Comparison of ENCODE assay signal across 10 cellular contexts in genomic region chr1:179719272-179719671, GRCh38. TPM values are rescaled to one million over a fixed set of nuclear protein-coding genes. Genes with fewer than 3 reads are reported as not detected.
"Had no signal": no experiment of that assay in that cellular context is flagged by ENCODE, and none has a peak within 500 bp of the region (broad histone marks: within the 10 kb centered on the region; RNA-seq: fewer than 3 reads in every experiment).

No MANE protein-coding gene starts in this region.

- H3K36me3 ChIP-seq: HAP-1 had no signal

- H3K4me1 ChIP-seq: HAP-1 had no signal

- H3K4me3 ChIP-seq: GM23248, GM23338, HAP-1 had no signal

- DNase-seq: GM23248, GOT3, H7, H9, HCEC 1CT, HFFc6 had no signal

- H3K27ac ChIP-seq: GM23248 had no signal

- H3K4me2 ChIP-seq: GM23338 had no signal

- H2AFZ ChIP-seq: GM23248, GM23338 had no signal

- H3K9ac ChIP-seq: GM23248 had no signal

- FAIRE-seq: H54 had no signal

- ATAC-seq: GM23338 had no signal

RNA-seq across cellular contexts. Expression of gene FAM163A, which starts 23.8 kb away (rescaled TPM):
- total RNA-seq: GM23248, GM23338, H4, HFFc6 had no signal
- polyA plus RNA-seq: GM23248, GM23338 had no signal
